Comparison of ENCODE assay signal across 17 cellular contexts in genomic region chr3:192685801-192686200, GRCh38. TPM values are rescaled to one million over a fixed set of nuclear protein-coding genes. Genes with fewer than 3 reads are reported as not detected.
DNase-seq lines count a peak whose midpoint lies in the region; ATAC-seq and TF ChIP-seq lines count a peak whose summit lies in the region.
"Had no signal": no experiment of that assay in that cellular context is flagged by ENCODE, and none has a peak within 500 bp of the region (broad histone marks: within the 10 kb centered on the region; RNA-seq: fewer than 3 reads in every experiment).

No MANE protein-coding gene starts in this region.

- no peak overlapping the region for H2BK120ac ChIP-seq in trophoblast cell (ENCODE audit: insufficient read depth, low read length, poor library complexity)

- H2BK5ac ChIP-seq in trophoblast cell (ENCODE audit: low read depth, low read length, poor library complexity): no peak overlapping the region

- no peak for ATAC-seq in Right ventricle myocardium inferior
- ATAC-seq: HepG2 had no signal

- H3K36me3 ChIP-seq in right atrium auricular region (no peaks in the 10 kb centered on the region), trophoblast cell (ENCODE audit: control insufficient read depth in 1 of 2, insufficient read depth in 2 of 2, low read length in 2 of 2) (no peaks in the 10 kb centered on the region)
- H3K36me3 ChIP-seq: BE2C had no signal

- H2AFZ ChIP-seq in trophoblast cell (ENCODE audit: insufficient read depth, low read length, poor library complexity): no peak overlapping the region

- H4K8ac ChIP-seq in trophoblast cell (ENCODE audit: low read depth, low read length): no peak overlapping the region

- no peak overlapping the region for H4K91ac ChIP-seq in trophoblast cell (ENCODE audit: low read depth, low read length)

- TF ChIP-seq CTCF in right atrium auricular region (IDR thresholded peaks at IDR 0.05) (no peak), epithelial cell of esophagus (IDR thresholded peaks at IDR 0.05; ENCODE audit: insufficient read depth, low read depth, low read length, missing control alignments) (no peak)

- no peaks in the 10 kb centered on the region for H3K27me3 ChIP-seq in right atrium auricular region
- no peaks in the 10 kb centered on the region for H3K27me3 ChIP-seq in trophoblast cell (ENCODE audit: insufficient read depth, low read length)
- H3K27me3 ChIP-seq: BE2C had no signal

- no peak overlapping the region for H3K4me3 ChIP-seq in right atrium auricular region
- H3K4me3 ChIP-seq in epithelial cell of esophagus (ENCODE audit: low read length): no peak overlapping the region
- H3K4me3 ChIP-seq in trophoblast cell (ENCODE audit: low read depth, low read length): no peak overlapping the region

- H4K12ac ChIP-seq in trophoblast cell (ENCODE audit: low read depth, low read length): no peak overlapping the region

- WGBS in trophoblast cell (ENCODE audit: extremely low coverage, insufficient coverage, insufficient read length): no CpG with 5 or more reads among the region's 5 CpGs

- H2BK12ac ChIP-seq in trophoblast cell (ENCODE audit: low read length): no peak overlapping the region

- H3K9me3 ChIP-seq in right atrium auricular region (peaks cover 0 to 8% of the 10 kb centered on the region in 2 donors), trophoblast cell (ENCODE audit: insufficient read depth, low read depth, low read length) (peaks cover 1% of the 10 kb centered on the region)
- H3K9me3 ChIP-seq: BE2C had no signal

- no peak overlapping the region for H2AK5ac ChIP-seq in trophoblast cell (ENCODE audit: low read length)

- H3K79me1 ChIP-seq in trophoblast cell (ENCODE audit: low read length): no peaks in the 10 kb centered on the region

- H3K4me1 ChIP-seq in right atrium auricular region: peaks cover 0 to 10% of the 10 kb centered on the region in 2 donors
- peaks cover 2 to 3% of the 10 kb centered on the region in 2 experiments for H3K4me1 ChIP-seq in trophoblast cell (ENCODE audit: control insufficient read depth in 1 of 2, insufficient read depth in 2 of 2, low read length in 2 of 2)
- H3K4me1 ChIP-seq: BE2C had no signal

- H3K18ac ChIP-seq in trophoblast cell (ENCODE audit: low read length): no peak overlapping the region

- H3K14ac ChIP-seq in trophoblast cell (ENCODE audit: low read length): no peak overlapping the region

- no peak overlapping the region for H3K4ac ChIP-seq in trophoblast cell (ENCODE audit: low read depth, low read length)

- no peaks in the 10 kb centered on the region for H3K79me2 ChIP-seq in trophoblast cell (ENCODE audit: control insufficient read depth, insufficient read depth, low read length, poor library complexity)

- H3K9ac ChIP-seq in trophoblast cell (ENCODE audit: low read length): no peak overlapping the region

- DNase-seq in right atrium auricular region (ENCODE audit: low spot score) (no peak), Right ventricle myocardium inferior (ENCODE audit: missing footprints) (no peak), NCI-H524 (lab: John Stamatoyannopoulos, UW) (peak; percentile 45 to 62), epithelial cell of esophagus (ENCODE audit: low read depth) (peak; percentile 19), trophoblast cell (peak; percentile 19 to 57), ACHN (no peak), NCI-H69 (lab: John Stamatoyannopoulos, UW) (no peak)
- DNase-seq: BE2C; CD4-positive, alpha-beta memory T cell; DMS79; EL; GDM1; HCEC 1CT; HFFc6 had no signal

- no peak overlapping the region for H3K23ac ChIP-seq in trophoblast cell (ENCODE audit: low read length)

- H3K4me2 ChIP-seq in trophoblast cell (ENCODE audit: low read length): no peak overlapping the region

- H3K27ac ChIP-seq in right atrium auricular region (peak overlapping the region; percentile 9 to 84), trophoblast cell (ENCODE audit: low read depth, low read length) (no peak overlapping the region)
- H3K27ac ChIP-seq: C4-2B had no signal

- in situ Hi-C loops in ACHN (cut with HindIII; ENCODE audit: low pct_ligation_motif_present, low pct_unique_long_range_greater_than_20kb, low sequenced_read_pairs): no loop called here

- intact Hi-C loops in Right ventricle myocardium inferior (cut with DNase I): no loop called here

RNA-seq across cellular contexts. Expression of gene FGF12, which starts 41.5 kb away (rescaled TPM):
- total RNA-seq in right atrium auricular region: 100 to 1,000 TPM; 126 to 218 TPM
- 340 TPM for total RNA-seq in Right ventricle myocardium inferior
- polyA plus RNA-seq in trophoblast cell (2013): 10.4 and 12.2 TPM in 2 replicates
- total RNA-seq: CD4-positive, alpha-beta memory T cell; HepG2; HFFc6 had no signal
- polyA plus RNA-seq: AG04450; CD4-positive, alpha-beta memory T cell had no signal

Comparison
In these comparisons a context has a peak if more than half of its experiments do, and no peak if none do; other contexts are left out.
1. DNase-seq: peak in NCI-H524 (2 of 2), epithelial cell of esophagus (single experiment) and trophoblast cell (2 of 2); none in right atrium auricular region (single experiment), Right ventricle myocardium inferior (single experiment), ACHN (single experiment) and NCI-H69 (single experiment).